11 cellular contexts compared by ENCODE assay signal in genomic region chr15:98954411-98954810, GRCh38. TPM values are rescaled to one million over a fixed set of nuclear protein-coding genes. Genes with fewer than 3 reads are reported as not detected.
DNase-seq lines count a peak whose midpoint lies in the region; ATAC-seq and TF ChIP-seq lines count a peak whose summit lies in the region.
"Had no signal": no experiment of that assay in that cellular context is flagged by ENCODE, and none has a peak within 500 bp of the region (broad histone marks: within the 10 kb centered on the region; RNA-seq: fewer than 3 reads in every experiment).

No MANE protein-coding gene starts in this region.

- no peaks in the 10 kb centered on the region for H3K79me2 ChIP-seq in mammary epithelial cell (ENCODE audit: insufficient read depth, low read length)

- intact Hi-C loops in breast epithelium (cut with DNase I; ENCODE audit: low total_unique reads) = no loop called here
- intact Hi-C loops in mammary epithelial cell (cut with micrococcal nuclease) = no loop called here
- intact Hi-C loops in aorta (cut with DNase I) = loop anchor here (2.0 to 5.0 kb wide), 2 partner anchors 37 to 104 kb away; no protein-coding TSS in a partner anchor

- H3K27ac ChIP-seq in breast epithelium (peak overlapping the region; percentile 87 to 92), mammary epithelial cell (ENCODE audit: insufficient read depth, low read depth, low read length) (no peak overlapping the region), aorta (ENCODE audit: low read depth in 1 of 2, low read length in 2 of 2) (peak overlapping the region in 1 of 2 donors; percentile 92)

- BruUV-seq in mammary epithelial cell (replicated peaks; lab: Mats Ljungman, UMichigan) = no TSS peak

- 51% methylated on average over 5 of the region's 5 CpGs for WGBS in mammary epithelial cell (ENCODE audit: low coverage, missing lambda C conversion rate)
- 2 to 6% methylated on average over 5 of the region's 5 CpGs for WGBS in aorta, 2 donors

- H3K4me1 ChIP-seq in breast epithelium (peaks cover 0 to 3% of the 10 kb centered on the region in 2 donors), mammary epithelial cell (ENCODE audit: insufficient read depth, low read length) (no peaks in the 10 kb centered on the region), aorta (ENCODE audit: control insufficient read depth in 1 of 2, insufficient read depth in 2 of 2, low read length in 2 of 2) (peaks cover 0 to 2% of the 10 kb centered on the region in 2 donors)

- no peak for TF ChIP-seq POLR2A in breast epithelium (IDR thresholded peaks at IDR 0.05)

- TF ChIP-seq CTCF in breast epithelium (IDR thresholded peaks at IDR 0.05) (no peak), mammary epithelial cell (conservative IDR thresholded peaks at IDR 0.05 in 1 of 2, IDR thresholded peaks at IDR 0.05 in 1 of 2; ENCODE audit: extremely low read depth in 1 of 2, insufficient read depth in 1 of 2, low read depth in 1 of 2, low read length in 2 of 2) (no peak)

- CTCF ChIA-PET in mammary epithelial cell (lab: Charles Lee; ENCODE audit: low non-redundant PET) = no interaction called here

- in situ Hi-C loops in mammary epithelial cell (cut with MboI; ENCODE audit: low sequenced_read_pairs in 2 of 2) = no loop called here

- H3K9me3 ChIP-seq in breast epithelium = no peaks in the 10 kb centered on the region
- H3K9me3 ChIP-seq in mammary epithelial cell (replicated peaks; ENCODE audit: insufficient read depth, low read length) = no peaks in the 10 kb centered on the region
- no peaks in the 10 kb centered on the region for H3K9me3 ChIP-seq in aorta (ENCODE audit: control insufficient read depth, low read length)

- dilution Hi-C loops in mammary epithelial cell (cut with HindIII; ENCODE audit: low sequenced_read_pairs) = no loop called here

- DNase-seq in breast epithelium (ENCODE audit: low spot score in 2 of 2) = peak; percentile 71 to 94
- DNase-seq in mammary epithelial cell = no peak
- peak; percentile 62 for DNase-seq in dedifferentiated amniotic fluid mesenchymal stem cell (ENCODE audit: extremely low spot score)
- peak; percentile 86 for DNase-seq in mesenteric fat pad (ENCODE audit: low spot score)
- DNase-seq in aorta = peak; percentile 92 to 96
- no peak for DNase-seq in NCI-H1417 (lab: John Stamatoyannopoulos, UW)
- DNase-seq: ACHN; activated CD8-positive, alpha-beta T cell treated with anti-CD3 and anti-CD28 coated beads for 36 hours; NCI-H146 had no signal

- H2AFZ ChIP-seq in mammary epithelial cell (ENCODE audit: low read depth, low read length) = no peak overlapping the region

- no peaks in the 10 kb centered on the region for H3K27me3 ChIP-seq in breast epithelium
- no peaks in the 10 kb centered on the region for H3K27me3 ChIP-seq in mammary epithelial cell (ENCODE audit: insufficient read depth, low read length)
- no peaks in the 10 kb centered on the region for H3K27me3 ChIP-seq in aorta (ENCODE audit: control insufficient read depth in 1 of 2, insufficient read depth in 2 of 2, low read length in 1 of 2)

- H4K20me1 ChIP-seq in mammary epithelial cell (ENCODE audit: insufficient read depth, low read length) = no peaks in the 10 kb centered on the region

- H3K4me2 ChIP-seq in mammary epithelial cell (ENCODE audit: insufficient read depth, low read depth, low read length) = no peak overlapping the region

- no peak overlapping the region for H3K4me3 ChIP-seq in breast epithelium
- no peak overlapping the region for H3K4me3 ChIP-seq in mammary epithelial cell (replicated peaks in 1 of 3; ENCODE audit: insufficient read depth in 1 of 3, low read depth in 2 of 3, low read length in 3 of 3)
- no peak overlapping the region for H3K4me3 ChIP-seq in aorta (ENCODE audit: low read length in 2 of 2)

- H3K36me3 ChIP-seq in breast epithelium (peaks cover 9% of the 10 kb centered on the region), mammary epithelial cell (ENCODE audit: insufficient read depth, low read length) (peaks cover 9% of the 10 kb centered on the region), aorta (ENCODE audit: control insufficient read depth in 1 of 2, insufficient read depth in 2 of 2, low read length in 1 of 2) (peaks cover 0 to 6% of the 10 kb centered on the region in 2 donors)

- ATAC-seq in aorta (ENCODE audit: low FRiP score) (peak; percentile 77), HG02884 (IDR thresholded peaks at IDR 0.05; ENCODE audit: unreplicated experiment) (no peak), HG03135 (IDR thresholded peaks at IDR 0.05; ENCODE audit: unreplicated experiment) (no peak)
- ATAC-seq: activated CD8-positive, alpha-beta T cell treated with anti-CD3 and anti-CD28 coated beads for 36 hours had no signal

- H3K9ac ChIP-seq in mammary epithelial cell (ENCODE audit: insufficient read depth, low read length) = no peak overlapping the region

RNA-seq across cellular contexts. Expression of gene PGPEP1L, which starts 53.2 kb away (rescaled TPM):
- not detected for total RNA-seq in breast epithelium
- total RNA-seq in mammary epithelial cell = not detected
- not detected for polyA plus RNA-seq in mammary epithelial cell
- not detected for polyA minus RNA-seq in mammary epithelial cell
- total RNA-seq in mesenteric fat pad = not detected
- under 1 TPM; 0.51 to 0.84 TPM for total RNA-seq in aorta
- polyA plus RNA-seq in aorta = 1 to 10 TPM; 1.7 to 2.3 TPM
- total RNA-seq: activated CD8-positive, alpha-beta T cell treated with anti-CD3 and anti-CD28 coated beads for 36 hours had no signal

Comparison
In these comparisons a context has a peak if more than half of its experiments do, and no peak if none do; other contexts are left out.
1. DNase-seq: peak in breast epithelium (2 of 2), dedifferentiated amniotic fluid mesenchymal stem cell (single experiment), mesenteric fat pad (single experiment) and aorta (2 of 2); none in mammary epithelial cell (single experiment) and NCI-H1417 (0 of 3).
2. intact Hi-C loops: an anchor here in aorta (2.0 to 5.0 kb wide); none called in breast epithelium and mammary epithelial cell.